14 cellular contexts compared by ENCODE assay signal in genomic region chr1:85358702-85359438, GRCh38.
DNase-seq lines count a peak whose midpoint lies in the region; ATAC-seq, FAIRE-seq and TF ChIP-seq lines count a peak whose summit lies in the region.
"Had no signal": no experiment of that assay in that cellular context is flagged by ENCODE, and none has a peak within 500 bp of the region (broad histone marks: within the 10 kb centered on the region; RNA-seq: fewer than 3 reads in every experiment).

No MANE protein-coding gene starts in this region.

- H3K9me3 Mint-ChIP-seq in CD8-positive, alpha-beta memory T cell, result no peaks in the 10 kb centered on the region

- POLR2A ChIA-PET in A673 (lab: Charles Lee; ENCODE audit: low non-redundant PET), result no interaction called here
- POLR2A ChIA-PET in PC-3 (lab: Charles Lee; ENCODE audit: unreplicated experiment), result interaction anchor here (0.5 to 0.7 kb wide), 3 partner anchors 15 to 852 kb away, joined by 3 read pairs; partner anchors contain the start of gene GNG5
- POLR2A ChIA-PET in CD8-positive, alpha-beta memory T cell (lab: Charles Lee), result no interaction called here

- H3F3A ChIP-seq in PC-3 (ENCODE audit: low read length, unreplicated experiment), result peaks cover 12% of the 10 kb centered on the region

- no peak for ATAC-seq in PC-3
- no peak for ATAC-seq in esophagus mucosa
- ATAC-seq in GM18517 (IDR thresholded peaks at IDR 0.05; ENCODE audit: unreplicated experiment), result no peak
- ATAC-seq: Right ventricle myocardium inferior had no signal

- H3K9ac ChIP-seq in PC-3 (ENCODE audit: low read length), result no peak overlapping the region; the same call in 1 of the 2 replicates

- no TSS peak for BruUV-seq in A673 (replicated peaks; lab: Mats Ljungman, UMichigan)
- BruUV-seq in PC-3 (replicated peaks; lab: Mats Ljungman, UMichigan), result no TSS peak

- H3K4me1 ChIP-seq in A673 (ENCODE audit: insufficient read depth, low read length, poor library complexity, severe bottlenecking) (peaks cover 90% of the 10 kb centered on the region), PC-3 (ENCODE audit: insufficient read depth, low read length) (peaks cover 38% of the 10 kb centered on the region)
- H3K4me1 ChIP-seq in CD8-positive, alpha-beta memory T cell (ENCODE audit: insufficient read depth, low read length), result no peaks in the 10 kb centered on the region

- H3K27me3 ChIP-seq in A673 (replicated peaks; ENCODE audit: insufficient read depth, low read depth, low read length, poor library complexity) (no peaks in the 10 kb centered on the region), PC-3 (ENCODE audit: low read length) (no peaks in the 10 kb centered on the region)
- H3K27me3 ChIP-seq in CD8-positive, alpha-beta memory T cell (ENCODE audit: insufficient read depth, low read length, poor library complexity, severe bottlenecking), result no peaks in the 10 kb centered on the region

- TF ChIP-seq CTCF in A673 (conservative IDR thresholded peaks at IDR 0.05; ENCODE audit: low read depth, low read length) (no peak), PC-3 (conservative IDR thresholded peaks at IDR 0.05; ENCODE audit: low read depth, low read length) (no peak), fibroblast of mammary gland (conservative IDR thresholded peaks at IDR 0.05; ENCODE audit: control insufficient read depth, insufficient read depth, low read depth, low read length) (no peak)

- no peak overlapping the region for H2AFZ ChIP-seq in PC-3 (ENCODE audit: low read length)

- no peaks in the 10 kb centered on the region for H3K4me1 Mint-ChIP-seq in CD8-positive, alpha-beta memory T cell

- no peak overlapping the region for H3K4me3 Mint-ChIP-seq in CD8-positive, alpha-beta memory T cell

- peak; percentile 18 for FAIRE-seq in GM18507 (lab: Jason Lieb, UNC)

- peaks cover 1 to 2% of the 10 kb centered on the region in 2 donors for H3K27me3 Mint-ChIP-seq in CD8-positive, alpha-beta memory T cell

- peaks cover 58% of the 10 kb centered on the region for H3K79me2 ChIP-seq in PC-3 (ENCODE audit: low read length)

- H3K9me3 ChIP-seq in A673 (ENCODE audit: low read depth, low read length, poor library complexity, severe bottlenecking), result no peaks in the 10 kb centered on the region
- no peaks in the 10 kb centered on the region for H3K9me3 ChIP-seq in PC-3 (ENCODE audit: low read length)
- H3K9me3 ChIP-seq in CD8-positive, alpha-beta memory T cell (ENCODE audit: low read length), result no peaks in the 10 kb centered on the region

- intact Hi-C loops in A673 (cut with micrococcal nuclease; ENCODE audit: unreplicated experiment), result no loop called here
- intact Hi-C loops in PC-3 (cut with micrococcal nuclease), result no loop called here

- peak overlapping the region; percentile 60 for H3K4me2 ChIP-seq in PC-3 (ENCODE audit: low read length)

- no peaks in the 10 kb centered on the region for H4K20me1 ChIP-seq in PC-3 (ENCODE audit: low read length)

- peak overlapping the region; percentile 37 for H3K27ac ChIP-seq in A673 (ENCODE audit: low read depth, low read length, poor library complexity, severe bottlenecking)
- H3K27ac ChIP-seq in PC-3 (ENCODE audit: low read length), result peak overlapping the region; percentile 84
- H3K27ac ChIP-seq in CD8-positive, alpha-beta memory T cell (ENCODE audit: low read depth, low read length), result no peak overlapping the region
- H3K27ac ChIP-seq: C4-2B had no signal

- H3K27ac Mint-ChIP-seq in CD8-positive, alpha-beta memory T cell, result no peak overlapping the region

- DNase-seq in A673 (ENCODE audit: low spot score) (no peak), GM18507 (ENCODE audit: extremely low spot score, insufficient read length, low read depth) (no peak), PC-3 (peak; percentile 30), fibroblast of mammary gland (ENCODE audit: low read depth) (peak; percentile 48)
- no peak for DNase-seq in central memory CD4-positive, alpha-beta T cell
- no peak for DNase-seq in CD8-positive, alpha-beta memory T cell
- DNase-seq: COR-L47, DMS53, NCI-H345, NCI-H69 had no signal

- CTCF ChIA-PET in A673 (lab: Charles Lee), result no interaction called here
- CTCF ChIA-PET in PC-3 (lab: Charles Lee), result no interaction called here
- CTCF ChIA-PET in CD8-positive, alpha-beta memory T cell (lab: Charles Lee), result no interaction called here

- no peaks in the 10 kb centered on the region for H3K9me2 ChIP-seq in PC-3 (replicated peaks; ENCODE audit: low read length)

- H3K4me3 ChIP-seq in A673 (ENCODE audit: low read depth, low read length, poor library complexity, severe bottlenecking), result no peak overlapping the region
- H3K4me3 ChIP-seq in PC-3 (ENCODE audit: low read length), result no peak overlapping the region
- H3K4me3 ChIP-seq in fibroblast of mammary gland (ENCODE audit: control insufficient read depth, low read depth, low read length), result no peak overlapping the region
- no peak overlapping the region for H3K4me3 ChIP-seq in CD8-positive, alpha-beta memory T cell (ENCODE audit: low read length)

- H3K36me3 Mint-ChIP-seq in CD8-positive, alpha-beta memory T cell, result no peaks in the 10 kb centered on the region

- no peaks in the 10 kb centered on the region for H3K36me3 ChIP-seq in A673 (ENCODE audit: insufficient read depth, low read length, poor library complexity, severe bottlenecking)
- peaks cover 5% of the 10 kb centered on the region; the same call in 1 of the 2 replicates for H3K36me3 ChIP-seq in PC-3 (ENCODE audit: low read depth, low read length)
- no peaks in the 10 kb centered on the region for H3K36me3 ChIP-seq in CD8-positive, alpha-beta memory T cell (ENCODE audit: insufficient read depth, low read length)

Comparison
In these comparisons a context has a peak if more than half of its experiments do, and no peak if none do; other contexts are left out.
1. DNase-seq: peak in PC-3 (single experiment) and fibroblast of mammary gland (single experiment); none in A673 (single experiment), GM18507 (single experiment), central memory CD4-positive, alpha-beta T cell (single experiment) and CD8-positive, alpha-beta memory T cell (0 of 5).